Comparison of ENCODE assay signal across 16 cellular contexts in genomic region chr16:49464093-49464492, GRCh38.
DNase-seq lines count a peak whose midpoint lies in the region; ATAC-seq and TF ChIP-seq lines count a peak whose summit lies in the region.
"Had no signal": no experiment of that assay in that cellular context is flagged by ENCODE, and none has a peak within 500 bp of the region (broad histone marks: within the 10 kb centered on the region; RNA-seq: fewer than 3 reads in every experiment).

No MANE protein-coding gene starts in this region.

- no peaks in the 10 kb centered on the region for H3K36me3 Mint-ChIP-seq in activated naive CD4-positive, alpha-beta T cell treated with anti-CD3 and anti-CD28 coated beads, Interleukin-2, amount 50 U/mL, for 24 hours
- peaks cover 12% of the 10 kb centered on the region for H3K36me3 Mint-ChIP-seq in effector memory CD8-positive, alpha-beta T cell (ENCODE audit: insufficient read depth)
- H3K36me3 Mint-ChIP-seq: neural progenitor cell had no signal

- H3K9me3 ChIP-seq in OCI-LY1 (ENCODE audit: low read length), result no peaks in the 10 kb centered on the region
- no peaks in the 10 kb centered on the region for H3K9me3 ChIP-seq in thymus (ENCODE audit: control insufficient read depth)
- no peaks in the 10 kb centered on the region for H3K9me3 ChIP-seq in PC-3 (ENCODE audit: low read length)
- H3K9me3 ChIP-seq: lower lobe of right lung, Peyer's patch had no signal

- H3K4me1 Mint-ChIP-seq in activated naive CD4-positive, alpha-beta T cell treated with anti-CD3 and anti-CD28 coated beads, Interleukin-2, amount 50 U/mL, for 24 hours, result peaks cover 59% of the 10 kb centered on the region
- peaks cover 29 to 30% of the 10 kb centered on the region in 2 donors for H3K4me1 Mint-ChIP-seq in effector memory CD8-positive, alpha-beta T cell (ENCODE audit: low read depth in 2 of 2)

- DNase-seq in activated naive CD4-positive, alpha-beta T cell treated with anti-CD3 and anti-CD28 coated beads, Interleukin-2, amount 50 U/mL, for 16 hours, result no peak
- DNase-seq in effector memory CD8-positive, alpha-beta T cell, result no peak
- DNase-seq in putamen (ENCODE audit: low spot score) (no peak), PC-3 (no peak)
- DNase-seq: caudate nucleus, DMS79, foreskin keratinocyte, Kasumi-1, SW 1271 had no signal

- H3K9ac ChIP-seq in OCI-LY1 (ENCODE audit: low read length), result no peak overlapping the region; the same call in 1 of the 2 replicates
- no peak overlapping the region for H3K9ac ChIP-seq in PC-3 (ENCODE audit: low read length)
- H3K9ac ChIP-seq: neural progenitor cell had no signal

- 75% methylated on average over 2 of the region's 2 CpGs for WGBS in thymus

- CTCF ChIA-PET in PC-3 (lab: Charles Lee), result no interaction called here

- H3K9me2 ChIP-seq in OCI-LY1 (ENCODE audit: low read depth, low read length) (no peaks in the 10 kb centered on the region), PC-3 (replicated peaks; ENCODE audit: low read length) (no peaks in the 10 kb centered on the region)

- no peaks in the 10 kb centered on the region for H3K27me3 ChIP-seq in OCI-LY1 (ENCODE audit: insufficient read depth, low read length)
- H3K27me3 ChIP-seq in thymus (ENCODE audit: control insufficient read depth, insufficient read depth), result no peaks in the 10 kb centered on the region
- 0 out of 2 replicates have a peak, but pooled peaks cover 3% of the 10 kb centered on the region for H3K27me3 ChIP-seq in PC-3 (ENCODE audit: low read length)
- H3K27me3 ChIP-seq: foreskin keratinocyte, Peyer's patch had no signal

- H3K27me3 Mint-ChIP-seq in activated naive CD4-positive, alpha-beta T cell treated with anti-CD3 and anti-CD28 coated beads, Interleukin-2, amount 50 U/mL, for 24 hours, result no peaks in the 10 kb centered on the region
- H3K27me3 Mint-ChIP-seq in effector memory CD8-positive, alpha-beta T cell, result no peaks in the 10 kb centered on the region

- no TSS peak for BruUV-seq in PC-3 (replicated peaks; lab: Mats Ljungman, UMichigan)

- H2AFZ ChIP-seq in OCI-LY1 (ENCODE audit: low read length) (no peak overlapping the region), PC-3 (ENCODE audit: low read length) (no peak overlapping the region)

- H3K4me1 ChIP-seq in OCI-LY1 (ENCODE audit: insufficient read depth, low read length, severe bottlenecking) (peaks cover 29% of the 10 kb centered on the region), thymus (ENCODE audit: control insufficient read depth, insufficient read depth, low read length) (peaks cover 66% of the 10 kb centered on the region), PC-3 (ENCODE audit: insufficient read depth, low read length) (no peaks in the 10 kb centered on the region)
- H3K4me1 ChIP-seq: foreskin keratinocyte, lower lobe of right lung had no signal

- H3K27ac Mint-ChIP-seq in activated naive CD4-positive, alpha-beta T cell treated with anti-CD3 and anti-CD28 coated beads, Interleukin-2, amount 50 U/mL, for 24 hours, result peak overlapping the region; percentile 56
- peak overlapping the region; percentile 91 to 99 for H3K27ac Mint-ChIP-seq in effector memory CD8-positive, alpha-beta T cell
- H3K27ac Mint-ChIP-seq: neural progenitor cell had no signal

- POLR2A ChIA-PET in PC-3 (lab: Charles Lee; ENCODE audit: unreplicated experiment), result no interaction called here

- no peaks in the 10 kb centered on the region for H3K9me3 Mint-ChIP-seq in activated naive CD4-positive, alpha-beta T cell treated with anti-CD3 and anti-CD28 coated beads, Interleukin-2, amount 50 U/mL, for 24 hours
- no peaks in the 10 kb centered on the region for H3K9me3 Mint-ChIP-seq in effector memory CD8-positive, alpha-beta T cell
- H3K9me3 Mint-ChIP-seq: neural progenitor cell had no signal

- H3K36me3 ChIP-seq in OCI-LY1 (ENCODE audit: insufficient read depth, low read length) (no peaks in the 10 kb centered on the region), thymus (ENCODE audit: control insufficient read depth, insufficient read depth) (no peaks in the 10 kb centered on the region), PC-3 (ENCODE audit: low read depth, low read length) (no peaks in the 10 kb centered on the region)
- H3K36me3 ChIP-seq: lower lobe of right lung, neural progenitor cell, Peyer's patch had no signal

- H3K4me3 Mint-ChIP-seq in activated naive CD4-positive, alpha-beta T cell treated with anti-CD3 and anti-CD28 coated beads, Interleukin-2, amount 50 U/mL, for 24 hours, result peak overlapping the region; percentile 64
- H3K4me3 Mint-ChIP-seq in effector memory CD8-positive, alpha-beta T cell, result peak overlapping the region; percentile 73 to 80

- H3F3A ChIP-seq in OCI-LY1 (ENCODE audit: insufficient read depth, low read length), result no peaks in the 10 kb centered on the region
- H3F3A ChIP-seq in PC-3 (ENCODE audit: low read length, unreplicated experiment), result no peaks in the 10 kb centered on the region

- intact Hi-C loops in PC-3 (cut with micrococcal nuclease), result no loop called here

- H3K4me3 ChIP-seq in OCI-LY1 (ENCODE audit: low read depth, low read length, poor library complexity, severe bottlenecking), result no peak overlapping the region
- H3K4me3 ChIP-seq in thymus (ENCODE audit: low read length), result no peak overlapping the region
- H3K4me3 ChIP-seq in PC-3 (ENCODE audit: low read length), result no peak overlapping the region
- H3K4me3 ChIP-seq: lower lobe of right lung, Peyer's patch had no signal

- H3K79me2 ChIP-seq in OCI-LY1 (ENCODE audit: insufficient read depth, low read length) (no peaks in the 10 kb centered on the region), PC-3 (ENCODE audit: low read length) (no peaks in the 10 kb centered on the region)

- H4K20me1 ChIP-seq in OCI-LY1 (ENCODE audit: insufficient read depth, low read length) (no peaks in the 10 kb centered on the region), PC-3 (ENCODE audit: low read length) (no peaks in the 10 kb centered on the region)

- ATAC-seq in effector memory CD8-positive, alpha-beta T cell (replicated peaks), result no peak
- ATAC-seq in HG03460 (IDR thresholded peaks at IDR 0.05; ENCODE audit: unreplicated experiment) (no peak), PC-3 (no peak)
- ATAC-seq: foreskin keratinocyte had no signal

- TF ChIP-seq CTCF in OCI-LY1 (IDR thresholded peaks at IDR 0.05; ENCODE audit: low read length), result no peak
- TF ChIP-seq CTCF in PC-3 (conservative IDR thresholded peaks at IDR 0.05; ENCODE audit: low read depth, low read length), result no peak

- H3K4me2 ChIP-seq in OCI-LY1 (ENCODE audit: low read length) (peak overlapping the region; percentile 35; the same call in 1 of the 2 replicates), PC-3 (ENCODE audit: low read length) (no peak overlapping the region)

- peak overlapping the region; percentile 78 for H3K27ac ChIP-seq in OCI-LY1 (ENCODE audit: low read depth, low read length, poor library complexity, severe bottlenecking)
- peak overlapping the region; percentile 91 for H3K27ac ChIP-seq in thymus (ENCODE audit: low read depth)
- H3K27ac ChIP-seq in PC-3 (ENCODE audit: low read length), result no peak overlapping the region
- H3K27ac ChIP-seq: foreskin keratinocyte, lower lobe of right lung, neural progenitor cell had no signal
